In genomic region chr19:3761382-3762129, GRCh38 we compare ENCODE assay signal across 8 cellular contexts. TPM values are rescaled to one million over a fixed set of nuclear protein-coding genes. Genes with fewer than 3 reads are reported as not detected.
DNase-seq lines count a peak whose midpoint lies in the region; ATAC-seq and TF ChIP-seq lines count a peak whose summit lies in the region.

TSS of gene APBA3 (minus strand) at chr19:3761692. CDS start at chr19:3760264, 1,428 bp downstream.

- H3K27ac Mint-ChIP-seq in activated T-helper 2 cell treated with anti-CD3 and anti-CD28 coated beads, Interferon-gamma antibody, Interleukin-2, Interleukin-4, amounts not matched to agents 10 μg/mL and 5 μg/mL and 100 μg/mL, durations not matched to agents 14 hours and 24 hours and 36 hours: peak within 1 kb of the TSS; percentile 99
- H3K27ac Mint-ChIP-seq in nephron: peak within 1 kb of the TSS; percentile 99 to 100 (median 100)

- intact Hi-C loops in activated T-helper 2 cell treated with anti-CD3 and anti-CD28 coated beads, Interferon-gamma antibody, Interleukin-2, Interleukin-4, amounts not matched to agents 10 μg/mL and 5 μg/mL and 100 μg/mL, durations not matched to agents 14 hours and 24 hours and 36 hours (cut with micrococcal nuclease): loop anchor here (2.0 to 10.0 kb wide), 4 partner anchors 51 to 574 kb away; partner anchors contain the start of genes ANKRD24, EEF2, NCLN and SIRT6

- peak; percentile 97 for DNase-seq in DMS 273 (lab: John Stamatoyannopoulos, UW; ENCODE audit: unreplicated experiment)
- DNase-seq in LNCaP clone FGC (ENCODE audit: low read depth): peak; percentile 39
- peak; percentile 95 for DNase-seq in RPMI8226
- peak; percentile 92 for DNase-seq in activated T-helper 2 cell treated with anti-CD3 and anti-CD28 coated beads, Interferon-gamma antibody, Interleukin-2, Interleukin-4, amounts not matched to agents 10 μg/mL and 5 μg/mL and 100 μg/mL, durations not matched to agents 14 hours and 24 hours and 36 hours (ENCODE audit: low spot score)
- DNase-seq in fibroblast of pulmonary artery (ENCODE audit: low read depth): peak; percentile 90
- peak; percentile 99 for DNase-seq in stimulated activated naive CD8-positive, alpha-beta T cell treated with anti-CD3 and anti-CD28 coated beads, Interleukin-15, Interleukin-2, amounts not matched to agents 100 U/mL and 50 U/mL, for 24 hours

- H3K4me3 ChIP-seq in LNCaP clone FGC (ENCODE audit: low read depth, low read length) (peak within 1 kb of the TSS; percentile 78), fibroblast of pulmonary artery (replicated peaks; ENCODE audit: low read depth, low read length) (peak within 1 kb of the TSS; percentile 100)

- H3K4me1 Mint-ChIP-seq in activated T-helper 2 cell treated with anti-CD3 and anti-CD28 coated beads, Interferon-gamma antibody, Interleukin-2, Interleukin-4, amounts not matched to agents 10 μg/mL and 5 μg/mL and 100 μg/mL, durations not matched to agents 14 hours and 24 hours and 36 hours (ENCODE audit: low read depth): peaks cover 17% of the 10 kb centered on the region
- H3K4me1 Mint-ChIP-seq in nephron: peaks cover 21% of the 10 kb centered on the region

- TF ChIP-seq CTCF in LNCaP clone FGC (IDR thresholded peaks at IDR 0.05; ENCODE audit: control insufficient read depth, extremely low read depth, insufficient read depth) (peak; percentile 94), fibroblast of pulmonary artery (IDR thresholded peaks at IDR 0.05; ENCODE audit: low read length, missing control alignments) (peak; percentile 50), nephron (IDR thresholded peaks at IDR 0.05; ENCODE audit: unreplicated experiment in 3 of 3) (peak; percentile 45 to 72 (median 47))

- peak; percentile 49 for ATAC-seq in GM21737 (IDR thresholded peaks at IDR 0.05; ENCODE audit: unreplicated experiment)
- ATAC-seq in stimulated activated naive CD8-positive, alpha-beta T cell treated with anti-CD3 and anti-CD28 coated beads, Interleukin-15, Interleukin-2, amounts not matched to agents 100 U/mL and 50 U/mL, for 24 hours: peak; percentile 69

- peaks cover 31% of the 10 kb centered on the region for H3K36me3 Mint-ChIP-seq in activated T-helper 2 cell treated with anti-CD3 and anti-CD28 coated beads, Interferon-gamma antibody, Interleukin-2, Interleukin-4, amounts not matched to agents 10 μg/mL and 5 μg/mL and 100 μg/mL, durations not matched to agents 14 hours and 24 hours and 36 hours (ENCODE audit: low read depth)
- H3K36me3 Mint-ChIP-seq in nephron (ENCODE audit: low read depth): peaks cover 10% of the 10 kb centered on the region

- no peaks in the 10 kb centered on the region for H3K9me3 Mint-ChIP-seq in activated T-helper 2 cell treated with anti-CD3 and anti-CD28 coated beads, Interferon-gamma antibody, Interleukin-2, Interleukin-4, amounts not matched to agents 10 μg/mL and 5 μg/mL and 100 μg/mL, durations not matched to agents 14 hours and 24 hours and 36 hours
- no peaks in the 10 kb centered on the region for H3K9me3 Mint-ChIP-seq in nephron

- no peaks in the 10 kb centered on the region for H3K27me3 Mint-ChIP-seq in activated T-helper 2 cell treated with anti-CD3 and anti-CD28 coated beads, Interferon-gamma antibody, Interleukin-2, Interleukin-4, amounts not matched to agents 10 μg/mL and 5 μg/mL and 100 μg/mL, durations not matched to agents 14 hours and 24 hours and 36 hours (ENCODE audit: low read depth)
- peaks cover 5% of the 10 kb centered on the region for H3K27me3 Mint-ChIP-seq in nephron (ENCODE audit: low read depth)

- peak within 1 kb of the TSS; percentile 100 for H3K4me3 Mint-ChIP-seq in activated T-helper 2 cell treated with anti-CD3 and anti-CD28 coated beads, Interferon-gamma antibody, Interleukin-2, Interleukin-4, amounts not matched to agents 10 μg/mL and 5 μg/mL and 100 μg/mL, durations not matched to agents 14 hours and 24 hours and 36 hours (ENCODE audit: low read depth)
- peak within 1 kb of the TSS; percentile 98 to 99 (median 99) for H3K4me3 Mint-ChIP-seq in nephron

RNA-seq across cellular contexts. Expression of gene APBA3, which starts in this region (rescaled TPM):
- 45.4 and 50.0 TPM in 2 replicates for total RNA-seq in activated T-helper 2 cell treated with anti-CD3 and anti-CD28 coated beads, Interferon-gamma antibody, Interleukin-2, Interleukin-4, amounts not matched to agents 10 μg/mL and 5 μg/mL and 100 μg/mL, durations not matched to agents 14 hours and 24 hours and 36 hours

Comparison
In these comparisons a context has a peak if more than half of its experiments do, and no peak if none do; other contexts are left out.
1. Peak in every context shown above with its lines: DNase-seq, ATAC-seq and H3K4me3 ChIP-seq.
2. DNase-seq: peak in every context shown above with its lines; median percentile 99 in stimulated activated naive CD8-positive, alpha-beta T cell treated with anti-CD3 and anti-CD28 coated beads, Interleukin-15, Interleukin-2, amounts not matched to agents 100 U/mL and 50 U/mL, for 24 hours; 97 in DMS 273; 95 in RPMI8226; 92 in activated T-helper 2 cell treated with anti-CD3 and anti-CD28 coated beads, Interferon-gamma antibody, Interleukin-2, Interleukin-4, amounts not matched to agents 10 μg/mL and 5 μg/mL and 100 μg/mL, durations not matched to agents 14 hours and 24 hours and 36 hours; 90 in fibroblast of pulmonary artery; 39 in LNCaP clone FGC.